ENCODE assay signal across 1 cellular context in genomic region chr7:3914385-3914784, GRCh38.
TF ChIP-seq lines count a peak whose summit lies in the region.

No MANE protein-coding gene starts in this region.

TF ChIP-seq in HepG2, 621 proteins besides CTCF, POLR2A, EP300 and RAD21 (continued from another document):
- TF ChIP-seq ZNF318 (CRISPR knock-in tag; IDR thresholded peaks at IDR 0.05), result no peak
- peak; percentile 45; the same call in 1 of the 2 replicates for TF ChIP-seq TFE3 (CRISPR knock-in tag; IDR thresholded peaks at IDR 0.05)
- TF ChIP-seq MAX (IDR thresholded peaks at IDR 0.05), result 0 out of 2 replicates have a peak, but pooled peaks have one; percentile 32
- peak; percentile 61; the same call in 1 of the 2 replicates for TF ChIP-seq TCF7 (IDR thresholded peaks at IDR 0.05; ENCODE audit: low read depth)
- TF ChIP-seq NCOR1 (IDR thresholded peaks at IDR 0.05; ENCODE audit: borderline replicate concordance, low read length), result peak; percentile 36; the same call in 1 of the 2 replicates
- peak; percentile 60 for TF ChIP-seq BCL6 (CRISPR knock-in tag; IDR thresholded peaks at IDR 0.05)
- TF ChIP-seq FOXA3 (CRISPR knock-in tag; IDR thresholded peaks at IDR 0.05), result 0 out of 2 replicates have a peak, but pooled peaks have one; percentile 24
- TF ChIP-seq REXO4 (CRISPR knock-in tag; IDR thresholded peaks at IDR 0.05; ENCODE audit: borderline replicate concordance), result no peak
- peak; percentile 47 for TF ChIP-seq HNF4A (CRISPR knock-in tag; IDR thresholded peaks at IDR 0.05)
- no peak for TF ChIP-seq STAG1 (CRISPR knock-in tag; IDR thresholded peaks at IDR 0.05)
- no peak for TF ChIP-seq PTBP1 (IDR thresholded peaks at IDR 0.05; ENCODE audit: low read depth, low read length, poor library complexity, severe bottlenecking)
- 0 out of 2 replicates have a peak, but pooled peaks have one; percentile 30 for TF ChIP-seq BHLHE40 (IDR thresholded peaks at IDR 0.05; ENCODE audit: low read length)
- TF ChIP-seq ARID5B (CRISPR knock-in tag; IDR thresholded peaks at IDR 0.05), result peak; percentile 67
- no peak for TF ChIP-seq TFDP1 (CRISPR knock-in tag; IDR thresholded peaks at IDR 0.05; ENCODE audit: borderline replicate concordance)
- TF ChIP-seq ZGPAT (CRISPR knock-in tag; IDR thresholded peaks at IDR 0.05), result peak; percentile 51; the same call in 1 of the 2 replicates
- TF ChIP-seq ZNF709 (CRISPR knock-in tag; IDR thresholded peaks at IDR 0.05), result no peak
- TF ChIP-seq FOSL2 (CRISPR knock-in tag; IDR thresholded peaks at IDR 0.05), result peak; percentile 59; the same call in 1 of the 2 replicates
- 0 out of 2 replicates have a peak, but pooled peaks have one; percentile 20 for TF ChIP-seq MED1 (CRISPR knock-in tag; IDR thresholded peaks at IDR 0.05)
- TF ChIP-seq JUND (CRISPR knock-in tag; IDR thresholded peaks at IDR 0.05), result no peak
- peak; percentile 24; the same call in 1 of the 2 replicates for TF ChIP-seq THAP11 (CRISPR knock-in tag; IDR thresholded peaks at IDR 0.05)
- peak; percentile 61 for TF ChIP-seq CEBPG (CRISPR knock-in tag; IDR thresholded peaks at IDR 0.05)
- TF ChIP-seq KAT7 (CRISPR knock-in tag; IDR thresholded peaks at IDR 0.05; ENCODE audit: borderline replicate concordance), result no peak
- TF ChIP-seq ASH2L (IDR thresholded peaks at IDR 0.05; ENCODE audit: insufficient read length, low read depth, low read length), result peak; percentile 50
- TF ChIP-seq ATRX (CRISPR knock-in tag; IDR thresholded peaks at IDR 0.05; ENCODE audit: borderline replicate concordance), result no peak
- TF ChIP-seq ARID3A (IDR thresholded peaks at IDR 0.05; ENCODE audit: low read depth, low read length), result no peak
- no peak for TF ChIP-seq ZNF766 (CRISPR knock-in tag; IDR thresholded peaks at IDR 0.05; ENCODE audit: borderline replicate concordance)
- 0 out of 2 replicates have a peak, but pooled peaks have one; percentile 35 for TF ChIP-seq NCOA2 (CRISPR knock-in tag; IDR thresholded peaks at IDR 0.05)
- no peak for TF ChIP-seq SETDB1 (CRISPR knock-in tag; IDR thresholded peaks at IDR 0.05; ENCODE audit: borderline replicate concordance)
